ENCODE assay signal across 8 cellular contexts in the genomic region with DNA sequence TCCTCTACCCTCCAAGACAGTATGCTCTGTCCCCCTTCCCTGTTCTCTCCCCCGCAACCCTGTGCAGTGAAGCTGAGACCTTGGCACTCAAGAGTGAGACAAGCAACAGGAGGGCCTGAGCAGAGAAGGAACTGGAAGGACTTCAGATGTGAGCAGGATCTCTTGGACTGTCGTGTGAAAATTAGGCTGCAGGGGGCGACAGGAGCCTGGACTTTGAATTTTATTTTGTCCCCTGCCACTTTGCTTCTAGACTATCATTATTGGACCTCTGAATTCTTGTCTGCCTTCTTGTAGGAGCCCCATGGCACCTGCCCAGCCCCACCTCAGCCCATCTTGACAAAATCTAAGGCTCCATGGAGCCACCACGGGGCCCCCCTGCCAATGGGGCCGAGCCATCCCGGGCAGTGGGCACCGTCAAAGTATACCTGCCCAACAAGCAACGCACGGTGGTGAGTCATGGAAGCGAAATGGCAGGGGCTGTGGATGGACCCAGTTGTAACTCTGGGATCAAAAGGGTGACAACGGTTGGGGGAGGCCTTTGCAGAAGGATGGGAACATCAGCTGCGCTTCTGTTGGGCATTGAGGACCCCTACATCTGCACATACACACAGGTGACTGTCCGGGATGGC. TPM values are rescaled to one million over a fixed set of nuclear protein-coding genes. Genes with fewer than 3 reads are reported as not detected.
DNase-seq lines count a peak whose midpoint lies in the region; ATAC-seq and TF ChIP-seq lines count a peak whose summit lies in the region.

No MANE protein-coding gene starts in this region.

- no peak for ATAC-seq in GM19351 (IDR thresholded peaks at IDR 0.05; ENCODE audit: unreplicated experiment)

- BruUV-seq in A673 (replicated peaks; lab: Mats Ljungman, UMichigan): no TSS peak

- no peaks in the 10 kb centered on the region for H3K9me3 ChIP-seq in A673 (ENCODE audit: low read depth, low read length, poor library complexity, severe bottlenecking)

- H3K4me3 ChIP-seq in A673 (ENCODE audit: low read depth, low read length, poor library complexity, severe bottlenecking) (no peak overlapping the region), GM12864 (ENCODE audit: low read depth, low read length) (no peak overlapping the region)

- no peak for TF ChIP-seq POLR2A in erythroblast (IDR thresholded peaks at IDR 0.05; ENCODE audit: low read length)

- H3K4me1 ChIP-seq in A673 (ENCODE audit: insufficient read depth, low read length, poor library complexity, severe bottlenecking): no peaks in the 10 kb centered on the region

- intact Hi-C loops in A673 (cut with micrococcal nuclease; ENCODE audit: unreplicated experiment): loop anchor here (5.0 kb wide), 2 partner anchors 80 to 465 kb away; no protein-coding TSS in a partner anchor

- CTCF ChIA-PET in A673 (lab: Charles Lee): no interaction called here

- DNase-seq in A673 (ENCODE audit: low spot score) (peak; percentile 61), GM12864 (ENCODE audit: low read depth) (no peak), SKM-1 treated with dmso at 0.1 percent for 144 hours (lab: John Stamatoyannopoulos, UW; ENCODE audit: unreplicated experiment) (peak; percentile 41), erythroblast (lab: John Stamatoyannopoulos, UW) (peak; percentile 39 to 60), COR-L47 (lab: John Stamatoyannopoulos, UW) (no peak), glomerular visceral epithelial cell (ENCODE audit: extremely low spot score) (no peak)
- no peak for DNase-seq in activated CD4-positive, CD25-positive, alpha-beta regulatory T cell treated with anti-CD3 and anti-CD28 coated beads, Interleukin-2, amount 50 U/mL, for 72 hours

- no peaks in the 10 kb centered on the region for H3K27me3 ChIP-seq in A673 (replicated peaks; ENCODE audit: insufficient read depth, low read depth, low read length, poor library complexity)

- peaks cover 39% of the 10 kb centered on the region for H3K36me3 ChIP-seq in A673 (ENCODE audit: insufficient read depth, low read length, poor library complexity, severe bottlenecking)

- TF ChIP-seq CTCF in A673 (conservative IDR thresholded peaks at IDR 0.05; ENCODE audit: low read depth, low read length) (peak; percentile 53), GM12864 (IDR thresholded peaks at IDR 0.05; ENCODE audit: low read depth, low read length, missing control alignments) (peak; percentile 43)

- POLR2A ChIA-PET in A673 (lab: Charles Lee; ENCODE audit: low non-redundant PET): no interaction called here

- H3K27ac ChIP-seq in A673 (ENCODE audit: low read depth, low read length, poor library complexity, severe bottlenecking): no peak overlapping the region

RNA-seq across cellular contexts. Expression of gene ARAF, which starts 1.7 kb away (rescaled TPM):
- 60.0 and 60.9 TPM in 2 replicates for total RNA-seq in A673 (2021)

RNA-seq across cellular contexts. Expression of gene TIMP1, which starts 19.5 kb away (rescaled TPM):
- 386 and 471 TPM in 2 replicates for total RNA-seq in A673 (2021)

RNA-seq across cellular contexts. Expression of gene SYN1, which starts 56.9 kb away (rescaled TPM):
- 8.1 and 9.2 TPM in 2 replicates for total RNA-seq in A673 (2021)

Comparison
In these comparisons a context has a peak if more than half of its experiments do, and no peak if none do; other contexts are left out.
1. DNase-seq: peak in A673 (single experiment), SKM-1 treated with dmso at 0.1 percent for 144 hours (single experiment) and erythroblast (2 of 2); none in GM12864 (single experiment), activated CD4-positive, CD25-positive, alpha-beta regulatory T cell treated with anti-CD3 and anti-CD28 coated beads, Interleukin-2, amount 50 U/mL, for 72 hours (single experiment), COR-L47 (single experiment) and glomerular visceral epithelial cell (single experiment).